Comparison of ENCODE assay signal across 14 cellular contexts in genomic region chr16:12081048-12081404, GRCh38.
A peak's percentile ranks its signal among the peaks of the same experiment; 100 is the strongest.
DNase-seq lines count a peak whose midpoint lies in the region; ATAC-seq and TF ChIP-seq lines count a peak whose summit lies in the region.
"Had no signal": no experiment of that assay in that cellular context is flagged by ENCODE, and none has a peak within 500 bp of the region (broad histone marks: within the 10 kb centered on the region; RNA-seq: fewer than 3 reads in every experiment).

No MANE protein-coding gene starts in this region.

- no peaks in the 10 kb centered on the region for H3K9me3 Mint-ChIP-seq in activated B cell treated with CpG ODN at 0.5 μM for 24 hours
- H3K9me3 Mint-ChIP-seq in natural killer cell treated with Interleukin-12 subunit alpha and Interleukin-12 subunit beta and Interleukin-15 and Interleukin-18, amount 100 ng/mL, for 72 hours = peaks cover 3% of the 10 kb centered on the region
- no peaks in the 10 kb centered on the region for H3K9me3 Mint-ChIP-seq in stimulated activated naive CD8-positive, alpha-beta T cell treated with anti-CD3 and anti-CD28 coated beads, Interleukin-15, Interleukin-2, amounts not matched to agents 100 ng/mL and 50 ng/mL, for 24 hours
- H3K9me3 Mint-ChIP-seq: HFFc6 had no signal

- CTCF ChIA-PET in activated B cell treated with CpG ODN at 0.5 μM for 24 hours (lab: Charles Lee) = interaction anchor here (0.8 to 3.3 kb wide), 2 partner anchors 13 to 14 kb away, joined by 3 to 13 read pairs; no protein-coding TSS in a partner anchor
- CTCF ChIA-PET in PC-9 (lab: Charles Lee) = interaction anchor here (0.6 kb wide), 1 partner anchor 945 kb away, joined by 3 read pairs; no protein-coding TSS in a partner anchor

- no peak overlapping the region for H3K27ac ChIP-seq in PC-9

- TF ChIP-seq CTCF in activated B cell treated with CpG ODN at 0.5 μM for 24 hours (IDR thresholded peaks at IDR 0.05) = no peak
- TF ChIP-seq CTCF in PC-9 (conservative IDR thresholded peaks at IDR 0.05) = no peak

- ATAC-seq in activated B cell treated with CpG ODN at 0.5 μM for 24 hours (ENCODE audit: low read depth) (no peak), HG03139 (IDR thresholded peaks at IDR 0.05; ENCODE audit: unreplicated experiment) (no peak)
- no peak for ATAC-seq in natural killer cell treated with Interleukin-12 subunit alpha and Interleukin-12 subunit beta and Interleukin-15 and Interleukin-18, amount 100 ng/mL, for 72 hours
- ATAC-seq: PC-3 had no signal

- DNase-seq in activated B cell treated with CpG ODN at 0.5 μM for 24 hours = no peak
- peak; percentile 66 to 69 for DNase-seq in activated T-cell treated with anti-CD3 and anti-CD28 coated beads, Interleukin-2, amount 50 U/mL, for 48 hours
- no peak for DNase-seq in natural killer cell treated with Interleukin-12 subunit alpha and Interleukin-12 subunit beta and Interleukin-15 and Interleukin-18, amount 100 ng/mL, for 72 hours (ENCODE audit: low spot score)
- no peak for DNase-seq in PC-9
- DNase-seq in GM19240 (ENCODE audit: insufficient read length, low spot score) = no peak
- DNase-seq: glutamatergic neuron, HFFc6, IMR-90, NCI-H1105, PC-3, substantia nigra had no signal

- peaks cover 44% of the 10 kb centered on the region for H3K4me1 Mint-ChIP-seq in activated B cell treated with CpG ODN at 0.5 μM for 24 hours
- peaks cover 28 to 40% of the 10 kb centered on the region in 2 donors for H3K4me1 Mint-ChIP-seq in natural killer cell treated with Interleukin-12 subunit alpha and Interleukin-12 subunit beta and Interleukin-15 and Interleukin-18, amount 100 ng/mL, for 72 hours (ENCODE audit: low read depth in 2 of 2)
- H3K4me1 Mint-ChIP-seq in stimulated activated naive CD8-positive, alpha-beta T cell treated with anti-CD3 and anti-CD28 coated beads, Interleukin-15, Interleukin-2, amounts not matched to agents 100 ng/mL and 50 ng/mL, for 24 hours (ENCODE audit: low read depth) = peaks cover 65% of the 10 kb centered on the region

- H3K27me3 Mint-ChIP-seq in activated B cell treated with CpG ODN at 0.5 μM for 24 hours = no peaks in the 10 kb centered on the region
- H3K27me3 Mint-ChIP-seq in natural killer cell treated with Interleukin-12 subunit alpha and Interleukin-12 subunit beta and Interleukin-15 and Interleukin-18, amount 100 ng/mL, for 72 hours = no peaks in the 10 kb centered on the region
- no peaks in the 10 kb centered on the region for H3K27me3 Mint-ChIP-seq in stimulated activated naive CD8-positive, alpha-beta T cell treated with anti-CD3 and anti-CD28 coated beads, Interleukin-15, Interleukin-2, amounts not matched to agents 100 ng/mL and 50 ng/mL, for 24 hours
- H3K27me3 Mint-ChIP-seq: progenitor cell of endocrine pancreas had no signal

- no peaks in the 10 kb centered on the region for H3K9me3 ChIP-seq in PC-9 (ENCODE audit: insufficient read depth, low read depth)

- BruUV-seq in PC-9 (replicated peaks; lab: Mats Ljungman, UMichigan) = no TSS peak

- no peaks in the 10 kb centered on the region for H3K27me3 ChIP-seq in PC-9 (ENCODE audit: insufficient read depth, low read depth)

- H3K36me3 ChIP-seq in PC-9 (ENCODE audit: low read depth) = no peaks in the 10 kb centered on the region

- peak overlapping the region; percentile 59 for H3K27ac Mint-ChIP-seq in activated B cell treated with CpG ODN at 0.5 μM for 24 hours
- H3K27ac Mint-ChIP-seq in natural killer cell treated with Interleukin-12 subunit alpha and Interleukin-12 subunit beta and Interleukin-15 and Interleukin-18, amount 100 ng/mL, for 72 hours = peak overlapping the region; percentile 18 to 85
- H3K27ac Mint-ChIP-seq in stimulated activated naive CD8-positive, alpha-beta T cell treated with anti-CD3 and anti-CD28 coated beads, Interleukin-15, Interleukin-2, amounts not matched to agents 100 ng/mL and 50 ng/mL, for 24 hours = peak overlapping the region; percentile 96
- H3K27ac Mint-ChIP-seq: HFFc6, progenitor cell of endocrine pancreas had no signal

- no peak overlapping the region for H2AFZ ChIP-seq in PC-9

- no peak overlapping the region for H3K4me3 ChIP-seq in PC-9

- no peaks in the 10 kb centered on the region for H3F3A ChIP-seq in PC-9 (ENCODE audit: insufficient read depth, low read depth)

- no peak overlapping the region for H3K4me2 ChIP-seq in PC-9

- POLR2A ChIA-PET in activated B cell treated with CpG ODN at 0.5 μM for 24 hours (lab: Charles Lee) (interaction anchor here (0.7 to 1.1 kb wide), 2 partner anchors 9 to 83 kb away, joined by 4 to 5 read pairs; no protein-coding TSS in a partner anchor), PC-9 (lab: Charles Lee; ENCODE audit: unreplicated experiment) (no interaction called here)

- no peak overlapping the region for H3K4me3 Mint-ChIP-seq in activated B cell treated with CpG ODN at 0.5 μM for 24 hours
- no peak overlapping the region for H3K4me3 Mint-ChIP-seq in natural killer cell treated with Interleukin-12 subunit alpha and Interleukin-12 subunit beta and Interleukin-15 and Interleukin-18, amount 100 ng/mL, for 72 hours
- peak overlapping the region; percentile 62 for H3K4me3 Mint-ChIP-seq in stimulated activated naive CD8-positive, alpha-beta T cell treated with anti-CD3 and anti-CD28 coated beads, Interleukin-15, Interleukin-2, amounts not matched to agents 100 ng/mL and 50 ng/mL, for 24 hours
- H3K4me3 Mint-ChIP-seq: HFFc6 had no signal

- H3K36me3 Mint-ChIP-seq in activated B cell treated with CpG ODN at 0.5 μM for 24 hours (ENCODE audit: low read depth) = peaks cover 62% of the 10 kb centered on the region
- H3K36me3 Mint-ChIP-seq in natural killer cell treated with Interleukin-12 subunit alpha and Interleukin-12 subunit beta and Interleukin-15 and Interleukin-18, amount 100 ng/mL, for 72 hours = no peaks in the 10 kb centered on the region
- H3K36me3 Mint-ChIP-seq in stimulated activated naive CD8-positive, alpha-beta T cell treated with anti-CD3 and anti-CD28 coated beads, Interleukin-15, Interleukin-2, amounts not matched to agents 100 ng/mL and 50 ng/mL, for 24 hours (ENCODE audit: low read depth) = peaks cover 20% of the 10 kb centered on the region

- H3K4me1 ChIP-seq in PC-9 (replicated peaks; ENCODE audit: insufficient read depth) = no peaks in the 10 kb centered on the region

- intact Hi-C loops in activated B cell treated with CpG ODN at 0.5 μM for 24 hours (cut with micrococcal nuclease) = no loop called here
- intact Hi-C loops in PC-9 (cut with micrococcal nuclease; ENCODE audit: unreplicated experiment) = no loop called here

- no peaks in the 10 kb centered on the region for H4K20me1 ChIP-seq in PC-9 (ENCODE audit: insufficient read depth)

- H3K79me2 ChIP-seq in PC-9 (ENCODE audit: low read depth) = no peaks in the 10 kb centered on the region

- H3K9me2 ChIP-seq in PC-9 (ENCODE audit: insufficient read depth) = no peaks in the 10 kb centered on the region

Comparison
In these comparisons a context has a peak if more than half of its experiments do, and no peak if none do; other contexts are left out.
1. DNase-seq: peak in activated T-cell treated with anti-CD3 and anti-CD28 coated beads, Interleukin-2, amount 50 U/mL, for 48 hours (2 of 2); none in activated B cell treated with CpG ODN at 0.5 μM for 24 hours (single experiment), natural killer cell treated with Interleukin-12 subunit alpha and Interleukin-12 subunit beta and Interleukin-15 and Interleukin-18, amount 100 ng/mL, for 72 hours (single experiment), PC-9 (0 of 2) and GM19240 (single experiment).
2. Peak in every context shown above with its lines, with median percentiles within 50 percentile points of each other: H3K27ac Mint-ChIP-seq.